In the genomic region with DNA sequence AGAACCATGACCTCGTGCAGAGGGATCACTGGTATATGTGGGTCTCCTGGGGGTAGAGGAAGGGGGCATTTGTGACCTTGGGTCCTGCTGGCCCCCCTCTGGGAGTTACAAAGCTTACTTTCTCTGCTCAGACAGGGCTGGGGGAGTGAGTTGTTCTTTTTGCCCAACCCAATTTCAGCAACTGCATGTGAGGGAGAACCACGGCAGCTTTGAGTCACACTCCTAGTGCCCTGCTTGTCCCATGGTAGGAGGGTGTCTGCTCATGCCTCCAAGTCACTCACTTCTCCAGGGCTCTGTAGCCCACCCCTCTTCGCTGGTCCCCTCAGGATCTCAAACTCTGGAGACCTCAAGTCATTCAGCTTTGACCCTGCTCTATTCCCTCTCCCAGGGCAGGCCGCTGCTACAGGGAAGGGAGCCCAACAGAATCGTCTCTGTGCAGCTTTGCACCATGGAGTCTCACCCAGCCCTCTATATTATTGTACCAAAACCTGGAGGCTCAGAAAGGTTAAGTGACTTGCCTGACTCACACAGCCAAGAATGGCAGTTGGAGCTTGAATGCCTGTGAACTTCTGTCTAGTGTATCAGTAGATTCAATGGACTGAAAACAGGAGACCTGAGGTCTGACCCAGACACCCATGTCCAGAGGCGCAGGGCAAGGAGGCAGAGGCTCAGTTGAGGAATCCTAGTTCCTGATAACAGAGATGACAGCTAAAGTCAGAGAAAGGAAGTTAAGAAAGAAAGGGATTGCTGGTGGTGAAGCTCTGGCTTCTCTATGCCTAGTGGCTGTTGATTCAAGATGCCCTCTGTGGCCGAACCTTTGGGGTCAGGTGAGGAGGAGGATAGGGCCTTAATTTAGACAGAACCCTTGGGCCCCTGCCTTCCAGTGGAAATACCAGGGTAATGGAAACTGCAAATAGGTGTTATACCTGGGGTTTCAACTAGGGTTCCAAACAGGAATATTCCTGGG, we compare ENCODE assay signal across 1 cellular context.
TF ChIP-seq lines count a peak whose summit lies in the region.

No MANE protein-coding gene starts in this region.

TF ChIP-seq in HepG2, 621 proteins besides CTCF, POLR2A, EP300 and RAD21 (continued from another document):
- no peak for TF ChIP-seq TMF1 (CRISPR knock-in tag; IDR thresholded peaks at IDR 0.05; ENCODE audit: low read depth)
- TF ChIP-seq, protein P1, sequence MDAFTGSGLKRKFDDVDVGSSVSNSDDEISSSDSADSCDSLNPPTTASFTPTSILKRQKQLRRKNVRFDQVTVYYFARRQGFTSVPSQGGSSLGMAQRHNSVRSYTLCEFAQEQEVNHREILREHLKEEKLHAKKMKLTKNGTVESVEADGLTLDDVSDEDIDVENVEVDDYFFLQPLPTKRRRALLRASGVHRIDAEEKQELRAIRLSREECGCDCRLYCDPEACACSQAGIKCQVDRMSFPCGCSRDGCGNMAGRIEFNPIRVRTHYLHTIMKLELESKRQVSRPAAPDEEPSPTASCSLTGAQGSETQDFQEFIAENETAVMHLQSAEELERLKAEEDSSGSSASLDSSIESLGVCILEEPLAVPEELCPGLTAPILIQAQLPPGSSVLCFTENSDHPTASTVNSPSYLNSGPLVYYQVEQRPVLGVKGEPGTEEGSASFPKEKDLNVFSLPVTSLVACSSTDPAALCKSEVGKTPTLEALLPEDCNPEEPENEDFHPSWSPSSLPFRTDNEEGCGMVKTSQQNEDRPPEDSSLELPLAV (CRISPR knock-in tag; conservative IDR thresholded peaks at IDR 0.05; ENCODE audit: low read depth) = no peak
- TF ChIP-seq FOXJ3 (CRISPR knock-in tag; IDR thresholded peaks at IDR 0.05; ENCODE audit: borderline replicate concordance) = no peak
- no peak for TF ChIP-seq PLRG1 (conservative IDR thresholded peaks at IDR 0.05)
- no peak for TF ChIP-seq GATAD1 (CRISPR knock-in tag; IDR thresholded peaks at IDR 0.05)
- no peak for TF ChIP-seq ZBTB42 (CRISPR knock-in tag; IDR thresholded peaks at IDR 0.05)
- no peak for TF ChIP-seq ZNF224 (CRISPR knock-in tag; IDR thresholded peaks at IDR 0.05)
- TF ChIP-seq ZNF615 (CRISPR knock-in tag; IDR thresholded peaks at IDR 0.05; ENCODE audit: borderline replicate concordance) = no peak
- TF ChIP-seq, protein P2, sequence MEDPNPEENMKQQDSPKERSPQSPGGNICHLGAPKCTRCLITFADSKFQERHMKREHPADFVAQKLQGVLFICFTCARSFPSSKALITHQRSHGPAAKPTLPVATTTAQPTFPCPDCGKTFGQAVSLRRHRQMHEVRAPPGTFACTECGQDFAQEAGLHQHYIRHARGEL (CRISPR knock-in tag; IDR thresholded peaks at IDR 0.05) = no peak
- TF ChIP-seq, protein P3, sequence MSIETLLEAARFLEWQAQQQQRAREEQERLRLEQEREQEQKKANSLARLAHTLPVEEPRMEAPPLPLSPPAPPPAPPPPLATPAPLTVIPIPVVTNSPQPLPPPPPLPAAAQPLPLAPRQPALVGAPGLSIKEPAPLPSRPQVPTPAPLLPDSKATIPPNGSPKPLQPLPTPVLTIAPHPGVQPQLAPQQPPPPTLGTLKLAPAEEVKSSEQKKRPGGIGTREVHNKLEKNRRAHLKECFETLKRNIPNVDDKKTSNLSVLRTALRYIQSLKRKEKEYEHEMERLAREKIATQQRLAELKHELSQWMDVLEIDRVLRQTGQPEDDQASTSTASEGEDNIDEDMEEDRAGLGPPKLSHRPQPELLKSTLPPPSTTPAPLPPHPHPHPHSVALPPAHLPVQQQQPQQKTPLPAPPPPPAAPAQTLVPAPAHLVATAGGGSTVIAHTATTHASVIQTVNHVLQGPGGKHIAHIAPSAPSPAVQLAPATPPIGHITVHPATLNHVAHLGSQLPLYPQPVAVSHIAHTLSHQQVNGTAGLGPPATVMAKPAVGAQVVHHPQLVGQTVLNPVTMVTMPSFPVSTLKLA (IDR thresholded peaks at IDR 0.05) = no peak
- TF ChIP-seq ASH2L (IDR thresholded peaks at IDR 0.05; ENCODE audit: insufficient read length, low read depth, low read length) = no peak
- no peak for TF ChIP-seq ZNF326 (CRISPR knock-in tag; IDR thresholded peaks at IDR 0.05; ENCODE audit: borderline replicate concordance)
- TF ChIP-seq RBM22 (optimal IDR thresholded peaks at IDR 0.05; ENCODE audit: low read length) = no peak
- no peak for TF ChIP-seq RBM39 (IDR thresholded peaks at IDR 0.05; ENCODE audit: low read depth, low read length, poor library complexity, severe bottlenecking)
- TF ChIP-seq RARA (CRISPR knock-in tag; IDR thresholded peaks at IDR 0.05) = no peak
